In genomic region chr6:68059261-68059660, GRCh38 we compare ENCODE assay signal across 19 cellular contexts.
"Had no signal": no experiment of that assay in that cellular context is flagged by ENCODE, and none has a peak within 500 bp of the region (broad histone marks: within the 10 kb centered on the region; RNA-seq: fewer than 3 reads in every experiment).

No MANE protein-coding gene starts in this region.

- H3K4me3 ChIP-seq: ascending aorta, gastrocnemius medialis, hepatocyte, mucosa of descending colon had no signal

- DNase-seq: activated CD4-positive, alpha-beta T cell treated with anti-CD3 and anti-CD28 coated beads, Interleukin-2, amount 50 U/mL, for 48 hours; activated naive CD4-positive, alpha-beta T cell treated with anti-CD3 and anti-CD28 coated beads, Interleukin-2, amount 10 ng/mL, durations not matched to agents 7 days and 5 days; activated T-cell treated with anti-CD3 and anti-CD28 coated beads, Interleukin-2, amount 50 U/mL, for 24 hours; dermis blood vessel endothelial cell; gastrocnemius medialis; mucosa of descending colon; naive thymus-derived CD8-positive, alpha-beta T cell; occipital lobe; stimulated activated naive CD4-positive, alpha-beta T cell; T1000; uterus had no signal

- H3K4me1 ChIP-seq: ascending aorta, breast epithelium, gastrocnemius medialis, tibial nerve, uterus had no signal

- H3K27me3 ChIP-seq: ascending aorta, breast epithelium, hepatocyte, tibial nerve, uterus had no signal

- H3K79me2 ChIP-seq: hepatocyte had no signal

- H3K36me3 ChIP-seq: ascending aorta, breast epithelium, gastrocnemius medialis, tibial nerve, uterus had no signal

- FAIRE-seq: keratinocyte had no signal

- H3K9me3 ChIP-seq: breast epithelium, tibial nerve, uterus had no signal

- ATAC-seq: gastrocnemius medialis; left lobe of liver; mucosa of descending colon; naive thymus-derived CD8-positive, alpha-beta T cell had no signal

- H3K27ac ChIP-seq: ascending aorta, breast epithelium, epithelial cell of prostate, gastrocnemius medialis, hepatocyte, tibial nerve, VCaP had no signal
